Comparison of ENCODE assay signal across 24 cellular contexts in genomic region chrX:40853004-40853815, GRCh38.
"Had no signal": no experiment of that assay in that cellular context is flagged by ENCODE, and none has a peak within 500 bp of the region (broad histone marks: within the 10 kb centered on the region; RNA-seq: fewer than 3 reads in every experiment).

No MANE protein-coding gene starts in this region.

- H3K9me3 ChIP-seq: body of pancreas, gastroesophageal sphincter, lower lobe of right lung, neutrophil, testis had no signal

- H3K36me3 ChIP-seq: esophagus muscularis mucosa, gastroesophageal sphincter, heart left ventricle, lower lobe of right lung, neutrophil, upper lobe of left lung had no signal

- H3K9ac ChIP-seq: parathyroid adenoma had no signal

- H3K4me3 ChIP-seq: body of pancreas, esophagus muscularis mucosa, gastroesophageal sphincter, heart left ventricle, lower lobe of right lung, smooth muscle cell, testis, upper lobe of left lung had no signal

- H3K27me3 ChIP-seq: body of pancreas, esophagus muscularis mucosa, gastroesophageal sphincter, neutrophil, testis, upper lobe of left lung had no signal

- FAIRE-seq: TTC549 had no signal

- H3K4me1 ChIP-seq: body of pancreas, gastroesophageal sphincter, heart left ventricle, lower lobe of right lung, parathyroid adenoma, testis, upper lobe of left lung had no signal

- DNase-seq: activated CD4-positive, alpha-beta T cell treated with anti-CD3 and anti-CD28 coated beads for 48 hours; activated CD4-positive, CD25-positive, alpha-beta regulatory T cell; activated CD8-positive, alpha-beta T cell treated with anti-CD3 and anti-CD28 coated beads for 36 hours; activated naive CD4-positive, alpha-beta T cell treated with Interleukin-2 at 50 U/mL for 16 hours; activated naive CD8-positive, alpha-beta T cell treated with anti-CD3 and anti-CD28 coated beads, Interleukin-2, amount 10 ng/mL, durations not matched to agents 7 days and 5 days; activated T-cell treated with anti-CD3 and anti-CD28 coated beads, Interleukin-2, amount 50 U/mL, for 1 hour; amygdala; body of pancreas; cortex of kidney; effector CD4-positive, alpha-beta T cell; heart left ventricle; islet precursor cell; left colon; lower lobe of right lung; natural killer cell; stimulated activated CD4-positive, alpha-beta T cell treated with anti-CD3 and anti-CD28 coated beads, Interleukin-4, amount 100 ng/mL, for 1 hour; testis; upper lobe of left lung had no signal

- H3K27ac ChIP-seq: body of pancreas, esophagus muscularis mucosa, gastroesophageal sphincter, heart left ventricle, lower lobe of right lung, neutrophil, parathyroid adenoma, testis, upper lobe of left lung had no signal
